In genomic region chr12:40152783-40153383, GRCh38 we compare ENCODE assay signal across 8 cellular contexts. TPM values are rescaled to one million over a fixed set of nuclear protein-coding genes. Genes with fewer than 3 reads are reported as not detected.
DNase-seq lines count a peak whose midpoint lies in the region; ATAC-seq and TF ChIP-seq lines count a peak whose summit lies in the region.

No MANE protein-coding gene starts in this region.

- no peaks in the 10 kb centered on the region for H3K27me3 ChIP-seq in ascending aorta
- no peaks in the 10 kb centered on the region for H3K27me3 ChIP-seq in iPS DF 6.9 (ENCODE audit: control insufficient read depth, insufficient read depth, low read length)

- no peaks in the 10 kb centered on the region for H3K36me3 ChIP-seq in ascending aorta
- no peaks in the 10 kb centered on the region for H3K36me3 ChIP-seq in iPS DF 6.9 (ENCODE audit: control insufficient read depth, insufficient read depth, low read length)

- TF ChIP-seq CTCF in ascending aorta (IDR thresholded peaks at IDR 0.05) = peak; percentile 37 to 81 (median 73)

- H3K4me1 ChIP-seq in ascending aorta (no peaks in the 10 kb centered on the region), iPS DF 6.9 (ENCODE audit: control insufficient read depth, insufficient read depth, low read length) (no peaks in the 10 kb centered on the region)

- intact Hi-C loops in ascending aorta (cut with DNase I) = loop anchor here (5.0 kb wide), 2 partner anchors 69 to 159 kb away; partner anchors contain the start of gene LRRK2

- peak; percentile 19 for DNase-seq in GDM1 (lab: John Stamatoyannopoulos, UW)
- peak; percentile 28 for DNase-seq in RPMI7951 (ENCODE audit: low read depth)
- DNase-seq in ascending aorta (ENCODE audit: low spot score in 2 of 2) = peak in 1 of 2 donors; percentile 73
- DNase-seq in iPS DF 6.9 (ENCODE audit: low read depth, low spot score) = peak; percentile 11
- peak in 3 of 4 experiments; percentile 8 to 28 (median 11) for DNase-seq in stimulated activated CD4-positive, alpha-beta T cell treated with anti-CD3 and anti-CD28 coated beads, Interleukin-1b, Interleukin-23, amount 100 ng/mL, for 24 hours (ENCODE audit: low read depth in 4 of 4, low spot score in 1 of 4)

- H3K9me3 ChIP-seq in ascending aorta (no peaks in the 10 kb centered on the region), iPS DF 6.9 (ENCODE audit: control insufficient read depth, insufficient read depth, low read length) (no peaks in the 10 kb centered on the region)

- no peak overlapping the region for H3K4me3 ChIP-seq in ascending aorta
- H3K4me3 ChIP-seq in iPS DF 6.9 (ENCODE audit: low read length) = no peak overlapping the region

- ATAC-seq in HG03558 (IDR thresholded peaks at IDR 0.05; ENCODE audit: extremely low read depth, unreplicated experiment) (peak; percentile 48), GM18498 (IDR thresholded peaks at IDR 0.05; ENCODE audit: unreplicated experiment) (no peak), GM18861 (IDR thresholded peaks at IDR 0.05; ENCODE audit: unreplicated experiment) (no peak)

- H3K27ac ChIP-seq in ascending aorta = no peak overlapping the region
- no peak overlapping the region for H3K27ac ChIP-seq in iPS DF 6.9 (ENCODE audit: low read length)

- no CpG with 5 or more reads among the region's 4 CpGs for WGBS in iPS DF 6.9 (ENCODE audit: insufficient coverage, insufficient read length)

RNA-seq across cellular contexts. Expression of gene SLC2A13, which starts 47.0 kb away (rescaled TPM):
- 5.5 and 5.8 TPM in 2 replicates for total RNA-seq in RPMI7951 (2014; rRNA removed; shearing (Covaris generic))
- total RNA-seq in ascending aorta = 23.5 TPM
